ENCODE assay signal across 9 cellular contexts in the genomic region with DNA sequence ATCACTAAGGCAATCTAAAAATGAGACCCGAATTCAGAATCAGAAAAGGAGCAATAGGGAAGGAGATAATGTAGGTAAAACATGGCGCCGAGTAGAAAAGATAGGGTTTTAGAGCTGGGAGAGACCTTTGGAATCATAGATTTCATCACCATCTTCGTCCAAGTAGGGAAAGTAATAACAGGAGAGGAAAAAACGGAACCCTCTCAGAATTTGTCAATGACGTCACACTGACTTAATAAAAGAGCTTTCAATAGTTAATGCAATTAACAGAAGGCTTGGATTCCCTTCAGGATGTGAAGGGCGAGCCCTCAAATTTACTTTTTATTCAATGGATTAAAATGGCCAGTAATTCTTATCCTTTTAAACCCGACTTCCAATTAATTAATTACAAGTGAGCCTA. TPM values are rescaled to one million over a fixed set of nuclear protein-coding genes. Genes with fewer than 3 reads are reported as not detected.
DNase-seq lines count a peak whose midpoint lies in the region; ATAC-seq and TF ChIP-seq lines count a peak whose summit lies in the region.
"Had no signal": no experiment of that assay in that cellular context is flagged by ENCODE, and none has a peak within 500 bp of the region (broad histone marks: within the 10 kb centered on the region; RNA-seq: fewer than 3 reads in every experiment).

No MANE protein-coding gene starts in this region.

- intact Hi-C loops in psoas muscle (cut with DNase I): loop anchor here in 1 of 2 donors (5.0 kb wide), 2 partner anchors 98 to 112 kb away; a partner anchor contains a TSS

- H3K9me3 ChIP-seq in RWPE2 (ENCODE audit: severe bottlenecking): no peaks in the 10 kb centered on the region
- no peaks in the 10 kb centered on the region for H3K9me3 ChIP-seq in psoas muscle

- H3K4me1 ChIP-seq in RWPE2 (ENCODE audit: insufficient read depth, poor library complexity, severe bottlenecking) (peaks cover 5% of the 10 kb centered on the region), psoas muscle (peaks cover 20% of the 10 kb centered on the region)

- TF ChIP-seq CTCF in GM12864 (IDR thresholded peaks at IDR 0.05; ENCODE audit: low read depth, low read length, missing control alignments): no peak
- TF ChIP-seq CTCF in RWPE2 (IDR thresholded peaks at IDR 0.05; ENCODE audit: poor library complexity, severe bottlenecking): no peak
- no peak for TF ChIP-seq CTCF in psoas muscle (IDR thresholded peaks at IDR 0.05)

- DNase-seq in GM12864 (ENCODE audit: low read depth) (no peak), RWPE2 (ENCODE audit: low spot score) (no peak), epithelial cell of prostate (ENCODE audit: low read depth, low spot score) (no peak), psoas muscle (no peak), RPMI8226 (no peak)
- DNase-seq in activated effector memory CD4-positive, alpha-beta T cell treated with anti-CD3 and anti-CD28 coated beads, Interleukin-2, amount 50 U/mL, for 16 hours: no peak
- DNase-seq: stimulated activated CD4-positive, alpha-beta T cell treated with anti-CD3 and anti-CD28 coated beads, Interleukin-2, amount 100 ng/mL, for 48 hours had no signal

- no peaks in the 10 kb centered on the region for H3K27me3 ChIP-seq in RWPE2 (ENCODE audit: insufficient read depth, poor library complexity, severe bottlenecking)
- no peaks in the 10 kb centered on the region for H3K27me3 ChIP-seq in psoas muscle (ENCODE audit: insufficient read depth in 3 of 3, low read length in 2 of 3)

- no peak for ATAC-seq in RWPE2 (ENCODE audit: low read depth)
- no peak for ATAC-seq in psoas muscle
- ATAC-seq in HG03521 (IDR thresholded peaks at IDR 0.05; ENCODE audit: unreplicated experiment): no peak
- no peak for ATAC-seq in GM18498 (IDR thresholded peaks at IDR 0.05; ENCODE audit: unreplicated experiment)

- H3K4me3 ChIP-seq in GM12864 (ENCODE audit: low read depth, low read length) (peak overlapping the region; percentile 65; the same call in 1 of the 2 replicates), RWPE2 (ENCODE audit: severe bottlenecking) (no peak overlapping the region), psoas muscle (peak overlapping the region; percentile 99)

- WGBS in psoas muscle, 3 donors: 62 to 67% (median 66%) methylated on average over 8 of the region's 8 CpGs

- H3K36me3 ChIP-seq in RWPE2 (ENCODE audit: low read depth) (0 out of 2 replicates have a peak, but pooled peaks cover 6% of the 10 kb centered on the region), psoas muscle (ENCODE audit: insufficient read depth in 1 of 2, low read depth in 1 of 2) (no peaks in the 10 kb centered on the region)

- H3K27ac ChIP-seq in RWPE2 (ENCODE audit: poor library complexity, severe bottlenecking) (peak overlapping the region; percentile 40), epithelial cell of prostate (peak overlapping the region; percentile 66), psoas muscle (peak overlapping the region; percentile 98)

RNA-seq across cellular contexts. Expression of a gene that starts 1.0 kb away (rescaled TPM):
- total RNA-seq in psoas muscle: 10 to 100 TPM; 20.6 to 30.1 (median 24.9) TPM
- polyA plus RNA-seq in psoas muscle: 1 to 10 TPM; 1.7 to 7.9 (median 3.3) TPM

Comparison
In these comparisons a context has a peak if more than half of its experiments do, and no peak if none do; other contexts are left out.
1. H3K27ac ChIP-seq: peak in every context shown above with its lines; median percentile 98 in psoas muscle; 66 in epithelial cell of prostate; 40 in RWPE2.